Comparison of ENCODE assay signal across 34 cellular contexts in genomic region chrX:151537572-151537971, GRCh38. TPM values are rescaled to one million over a fixed set of nuclear protein-coding genes. Genes with fewer than 3 reads are reported as not detected.
"Had no signal": no experiment of that assay in that cellular context is flagged by ENCODE, and none has a peak within 500 bp of the region (broad histone marks: within the 10 kb centered on the region; RNA-seq: fewer than 3 reads in every experiment).

No MANE protein-coding gene starts in this region.

- H3K9me3 ChIP-seq: esophagus squamous epithelium, heart right ventricle, left lung, suprapubic skin, vagina had no signal

- H3K4me1 ChIP-seq: esophagus squamous epithelium, heart right ventricle, left lung, neural progenitor cell, parathyroid adenoma, suprapubic skin, vagina had no signal

- H3K4me3 ChIP-seq: esophagus squamous epithelium, heart right ventricle, left lung, neural progenitor cell, smooth muscle cell, suprapubic skin, vagina had no signal

- H3K4me1 Mint-ChIP-seq: naive thymus-derived CD4-positive, alpha-beta T cell; nephron; neural progenitor cell; stimulated activated naive CD8-positive, alpha-beta T cell treated with anti-CD3 and anti-CD28 coated beads, Interleukin-15, amount 100 ng/mL, for 72 hours had no signal

- H3K4me2 ChIP-seq: neural progenitor cell, smooth muscle cell had no signal

- H3K9me3 Mint-ChIP-seq: nephron; neural progenitor cell; stimulated activated naive CD8-positive, alpha-beta T cell treated with anti-CD3 and anti-CD28 coated beads, Interleukin-15, amount 100 ng/mL, for 72 hours had no signal

- H3K36me3 ChIP-seq: esophagus squamous epithelium, heart right ventricle, left lung, neural progenitor cell, suprapubic skin, vagina had no signal

- H3K9ac ChIP-seq: neural progenitor cell, parathyroid adenoma had no signal

- H3K27me3 ChIP-seq: esophagus squamous epithelium, left lung, neural progenitor cell, suprapubic skin, vagina had no signal

- H3K27me3 Mint-ChIP-seq: progenitor cell of endocrine pancreas had no signal

- H3K27ac Mint-ChIP-seq: neural progenitor cell, progenitor cell of endocrine pancreas had no signal

- H2AFZ ChIP-seq: neural progenitor cell, parathyroid adenoma had no signal

- ATAC-seq: heart right ventricle; left cardiac atrium; left lung; naive thymus-derived CD4-positive, alpha-beta T cell; sciatic nerve; stimulated activated naive CD8-positive, alpha-beta T cell treated with anti-CD3 and anti-CD28 coated beads, Interleukin-15, amount 100 ng/mL, for 72 hours had no signal

- DNase-seq: dermis blood vessel endothelial cell; effector memory CD4-positive, alpha-beta T cell; esophagus squamous epithelium; foreskin melanocyte; glutamatergic neuron; heart right ventricle; hippocampal formation; left cardiac atrium; left lung; mesendoderm; midbrain; naive thymus-derived CD4-positive, alpha-beta T cell; stimulated activated CD4-positive, alpha-beta T cell treated with anti-CD3 and anti-CD28 coated beads, Interleukin-12 subunit alpha, Interleukin-12 subunit beta, amount 100 ng/mL, for 4 hours; stimulated activated CD4-positive, alpha-beta T cell treated with anti-CD3 and anti-CD28 coated beads, Interleukin-1b, Interleukin-23, amount 100 ng/mL, for 48 hours; stimulated activated CD4-positive, alpha-beta T cell treated with anti-CD3 and anti-CD28 coated beads, Interleukin-4, amount 100 ng/mL, for 1 hour; stimulated activated CD8-positive, alpha-beta memory T cell treated with anti-CD3 and anti-CD28 coated beads, Interleukin-4, amount 100 ng/mL, for 48 hours; stimulated activated naive CD4-positive, alpha-beta T cell; stimulated activated naive CD8-positive, alpha-beta T cell treated with anti-CD3 and anti-CD28 coated beads, Interleukin-15, amount 100 ng/mL, for 72 hours had no signal

- H3K27ac ChIP-seq: esophagus squamous epithelium, heart right ventricle, left lung, neural progenitor cell, parathyroid adenoma, suprapubic skin, vagina had no signal

- H3K36me3 Mint-ChIP-seq: naive thymus-derived CD4-positive, alpha-beta T cell; neural progenitor cell had no signal

- H3K4me3 Mint-ChIP-seq: nephron; neural progenitor cell; stimulated activated naive CD8-positive, alpha-beta T cell treated with anti-CD3 and anti-CD28 coated beads, Interleukin-15, amount 100 ng/mL, for 72 hours had no signal

RNA-seq across cellular contexts. Expression of gene PASD1, which starts 25.9 kb away (rescaled TPM):
- total RNA-seq: dermis blood vessel endothelial cell; endothelial cell of umbilical vein; epithelial cell of proximal tubule; esophagus squamous epithelium; heart right ventricle; kidney epithelial cell; left cardiac atrium; left lung; lower leg skin; lung microvascular endothelial cell; mucosa of gallbladder; naive thymus-derived CD4-positive, alpha-beta T cell; osteoblast; progenitor cell of endocrine pancreas; sciatic nerve; smooth muscle cell; suprapubic skin; ureter; vagina had no signal
- polyA plus RNA-seq: endothelial cell of umbilical vein; heart right ventricle; naive thymus-derived CD4-positive, alpha-beta T cell had no signal
